3 cellular contexts compared by ENCODE assay signal in genomic region chr1:155253797-155254196, GRCh38.
TF ChIP-seq lines count a peak whose summit lies in the region.

No MANE protein-coding gene starts in this region.

TF ChIP-seq in A549, 52 proteins besides CTCF, POLR2A, EP300 and RAD21:
- TF ChIP-seq FOSB (CRISPR knock-in tag; IDR thresholded peaks at IDR 0.05) (no peak), HOXB5 (CRISPR knock-in tag; IDR thresholded peaks at IDR 0.05) (no peak), SREBF2 (IDR thresholded peaks at IDR 0.05) (no peak), RCOR1 (IDR thresholded peaks at IDR 0.05; ENCODE audit: low read depth, low read length) (no peak), EHMT2 (IDR thresholded peaks at IDR 0.05; ENCODE audit: low read depth) (no peak), ZFP36 (IDR thresholded peaks at IDR 0.05; ENCODE audit: borderline replicate concordance, partially characterized antibody) (no peak), GATA3 (IDR thresholded peaks at IDR 0.05; ENCODE audit: borderline replicate concordance) (no peak), CBX8 (IDR thresholded peaks at IDR 0.05) (no peak), KDM1A (IDR thresholded peaks at IDR 0.05; ENCODE audit: low read depth) (no peak)
- TF ChIP-seq, protein P1, sequence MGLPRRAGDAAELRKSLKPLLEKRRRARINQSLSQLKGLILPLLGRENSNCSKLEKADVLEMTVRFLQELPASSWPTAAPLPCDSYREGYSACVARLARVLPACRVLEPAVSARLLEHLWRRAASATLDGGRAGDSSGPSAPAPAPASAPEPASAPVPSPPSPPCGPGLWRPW (IDR thresholded peaks at IDR 0.05), result no peak
- TF ChIP-seq, protein P2, sequence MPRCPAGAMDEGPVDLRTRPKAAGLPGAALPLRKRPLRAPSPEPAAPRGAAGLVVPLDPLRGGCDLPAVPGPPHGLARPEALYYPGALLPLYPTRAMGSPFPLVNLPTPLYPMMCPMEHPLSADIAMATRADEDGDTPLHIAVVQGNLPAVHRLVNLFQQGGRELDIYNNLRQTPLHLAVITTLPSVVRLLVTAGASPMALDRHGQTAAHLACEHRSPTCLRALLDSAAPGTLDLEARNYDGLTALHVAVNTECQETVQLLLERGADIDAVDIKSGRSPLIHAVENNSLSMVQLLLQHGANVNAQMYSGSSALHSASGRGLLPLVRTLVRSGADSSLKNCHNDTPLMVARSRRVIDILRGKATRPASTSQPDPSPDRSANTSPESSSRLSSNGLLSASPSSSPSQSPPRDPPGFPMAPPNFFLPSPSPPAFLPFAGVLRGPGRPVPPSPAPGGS (IDR thresholded peaks at IDR 0.05), result no peak
TF ChIP-seq in A549: peak in this region for 0.

TF ChIP-seq in HEK293, 187 proteins besides CTCF, POLR2A, EP300 and RAD21:
- TF ChIP-seq ZNF169 (tag by site-specific recombination; IDR thresholded peaks at IDR 0.05), result no peak
- TF ChIP-seq ZNF292 (tag by site-specific recombination; IDR thresholded peaks at IDR 0.05; ENCODE audit: borderline replicate concordance, low read depth), result no peak
- no peak for TF ChIP-seq MYNN (tag by site-specific recombination; IDR thresholded peaks at IDR 0.05; ENCODE audit: borderline replicate concordance)
- 0 out of 2 replicates have a peak, but pooled peaks have one; percentile 4 for TF ChIP-seq ZNF366 (tag by site-specific recombination; conservative IDR thresholded peaks at IDR 0.05)
- TF ChIP-seq SALL2 (tag by site-specific recombination; IDR thresholded peaks at IDR 0.05; ENCODE audit: borderline replicate concordance), result no peak
- no peak for TF ChIP-seq KLF8 (tag by site-specific recombination; IDR thresholded peaks at IDR 0.05)
- TF ChIP-seq ZXDB (tag by site-specific recombination; IDR thresholded peaks at IDR 0.05), result 0 out of 2 replicates have a peak, but pooled peaks have one; percentile 2
- no peak for TF ChIP-seq PRDM6 (tag by site-specific recombination; IDR thresholded peaks at IDR 0.05)
- TF ChIP-seq ZNF785 (tag by site-specific recombination; IDR thresholded peaks at IDR 0.05), result no peak
- no peak for TF ChIP-seq KLF1 (tag by site-specific recombination; IDR thresholded peaks at IDR 0.05)
- TF ChIP-seq ZBTB20 (tag by site-specific recombination; IDR thresholded peaks at IDR 0.05), result 0 out of 2 replicates have a peak, but pooled peaks have one; percentile 21
- TF ChIP-seq ZSCAN16 (tag by site-specific recombination; IDR thresholded peaks at IDR 0.05), result no peak
- no peak for TF ChIP-seq ZNF214 (tag by site-specific recombination; IDR thresholded peaks at IDR 0.05; ENCODE audit: borderline replicate concordance)

TF ChIP-seq in K562, 482 proteins besides CTCF, POLR2A, EP300 and RAD21:
- TF ChIP-seq PRPF4 (IDR thresholded peaks at IDR 0.05; ENCODE audit: insufficient read depth, low read depth, low read length, poor library complexity, severe bottlenecking) (no peak), SMARCC2 (IDR thresholded peaks at IDR 0.05; ENCODE audit: low read depth) (no peak), FOXM1 (IDR thresholded peaks at IDR 0.05; ENCODE audit: low read depth) (no peak), FOXM1 (CRISPR knock-in tag; IDR thresholded peaks at IDR 0.05; ENCODE audit: low read depth) (0 out of 2 replicates have a peak, but pooled peaks have one; percentile 13), MTF1 (CRISPR knock-in tag; IDR thresholded peaks at IDR 0.05; ENCODE audit: borderline replicate concordance) (no peak), HDGF (IDR thresholded peaks at IDR 0.05) (no peak), CCAR2 (IDR thresholded peaks at IDR 0.05; ENCODE audit: low read depth, low read length) (no peak), KDM5B (IDR thresholded peaks at IDR 0.05; ENCODE audit: insufficient replicate concordance, low read depth, low read length) (peak; percentile 4), THAP7 (CRISPR knock-in tag; IDR thresholded peaks at IDR 0.05) (no peak), ARHGAP35 (IDR thresholded peaks at IDR 0.05; ENCODE audit: partially characterized antibody) (no peak), ATF7 (IDR thresholded peaks at IDR 0.05) (no peak), ZNF197 (CRISPR knock-in tag; IDR thresholded peaks at IDR 0.05; ENCODE audit: low read depth) (no peak), MAFG (tag; conservative IDR thresholded peaks at IDR 0.05) (no peak), NR2C2 (CRISPR knock-in tag; IDR thresholded peaks at IDR 0.05) (no peak), NR2C2 (tag; IDR thresholded peaks at IDR 0.05) (no peak), ZNF282 (CRISPR knock-in tag; IDR thresholded peaks at IDR 0.05) (no peak)
